ENCODE assay signal across 8 cellular contexts in genomic region chr19:664913-665443, GRCh38. TPM values are rescaled to one million over a fixed set of nuclear protein-coding genes. Genes with fewer than 3 reads are reported as not detected.
DNase-seq lines count a peak whose midpoint lies in the region; ATAC-seq and TF ChIP-seq lines count a peak whose summit lies in the region.

No MANE protein-coding gene starts in this region.

- no peak overlapping the region for H3K27ac ChIP-seq in mesenchymal stem cell (ENCODE audit: low read length, poor library complexity, severe bottlenecking)

- H2BK5ac ChIP-seq in mesenchymal stem cell (ENCODE audit: low read depth, low read length, poor library complexity, severe bottlenecking): no peak overlapping the region

- TF ChIP-seq CTCF in HFF-Myc (IDR thresholded peaks at IDR 0.05; ENCODE audit: low read depth, low read length, missing control alignments): peak; percentile 89

- peak overlapping the region in 1 of 2 experiments; percentile 5 for H3K18ac ChIP-seq in mesenchymal stem cell (ENCODE audit: low read depth in 1 of 2, low read length in 2 of 2)

- no peaks in the 10 kb centered on the region for H3K27me3 ChIP-seq in mesenchymal stem cell (ENCODE audit: control insufficient read depth in 1 of 2, insufficient read depth in 1 of 2, low read length in 2 of 2)

- H2AFZ ChIP-seq in mesenchymal stem cell (ENCODE audit: low read depth, low read length): peak overlapping the region; percentile 11

- H3K4me3 ChIP-seq in HFF-Myc (replicated peaks; ENCODE audit: low read depth, low read length) (no peak overlapping the region), mesenchymal stem cell (ENCODE audit: insufficient read depth in 1 of 2, low read depth in 1 of 2, low read length in 2 of 2) (peak overlapping the region in 1 of 2 experiments; percentile 63)

- no peak overlapping the region for H3K14ac ChIP-seq in mesenchymal stem cell (ENCODE audit: low read length in 2 of 2)

- peaks cover 0 to 15% of the 10 kb centered on the region in 2 experiments for H3K36me3 ChIP-seq in mesenchymal stem cell (ENCODE audit: control insufficient read depth in 1 of 2, insufficient read depth in 2 of 2, low read depth in 1 of 2, low read length in 2 of 2)

- H2AK5ac ChIP-seq in mesenchymal stem cell (ENCODE audit: low read length, severe bottlenecking): no peak overlapping the region

- H3K4me2 ChIP-seq in mesenchymal stem cell (ENCODE audit: low read length, poor library complexity, severe bottlenecking): peak overlapping the region; percentile 4

- H4K91ac ChIP-seq in mesenchymal stem cell (ENCODE audit: low read length): no peak overlapping the region

- peak overlapping the region in 1 of 2 experiments; percentile 16 for H2BK12ac ChIP-seq in mesenchymal stem cell (ENCODE audit: low read length in 2 of 2)

- peak overlapping the region; percentile 93 for H4K8ac ChIP-seq in mesenchymal stem cell (ENCODE audit: low read length)

- H3K79me1 ChIP-seq in mesenchymal stem cell (replicated peaks; ENCODE audit: low read length, poor library complexity, severe bottlenecking): peaks cover 1% of the 10 kb centered on the region

- H3K4ac ChIP-seq in mesenchymal stem cell (ENCODE audit: low read depth in 1 of 2, low read length in 2 of 2): no peak overlapping the region

- DNase-seq in Ammon's horn (ENCODE audit: low spot score): peak; percentile 87
- no peak for DNase-seq in HFF-Myc (ENCODE audit: extremely low read depth, low read depth)
- DNase-seq in NCI-H82 treated with DMSO at 0.1 percent for 48 hours (lab: John Stamatoyannopoulos, UW; ENCODE audit: unreplicated experiment): peak; percentile 63
- peak; percentile 92 for DNase-seq in activated CD8-positive, alpha-beta memory T cell treated with anti-CD3 and anti-CD28 coated beads for 24 hours
- DNase-seq in effector CD8-positive, alpha-beta T cell (lab: John Stamatoyannopoulos, UW): peak; percentile 79
- peak; percentile 84 for DNase-seq in mesenchymal stem cell
- peak; percentile 66 for DNase-seq in stimulated activated CD8-positive, alpha-beta memory T cell treated with anti-CD3 and anti-CD28 coated beads, Interleukin-15, amount 100 ng/mL, for 1 hour (ENCODE audit: low read depth)

- no peak for ATAC-seq in HG03354 (IDR thresholded peaks at IDR 0.05; ENCODE audit: poor library complexity, severe bottlenecking, unreplicated experiment)

- H3K9me3 ChIP-seq in mesenchymal stem cell (ENCODE audit: control insufficient read depth, low read length): no peaks in the 10 kb centered on the region

- no peak overlapping the region for H3K23ac ChIP-seq in mesenchymal stem cell (ENCODE audit: low read length in 2 of 2)

- H3K4me1 ChIP-seq in mesenchymal stem cell (ENCODE audit: control insufficient read depth, insufficient read depth, low read depth, low read length): peaks cover 28% of the 10 kb centered on the region

- peak overlapping the region; percentile 86 for H3K9ac ChIP-seq in mesenchymal stem cell (ENCODE audit: low read length)

- no peak overlapping the region for H2BK120ac ChIP-seq in mesenchymal stem cell (ENCODE audit: low read depth, low read length)

- 15% methylated on average over 24 of the region's 24 CpGs for WGBS in mesenchymal stem cell

- no peak overlapping the region for H2BK15ac ChIP-seq in mesenchymal stem cell (ENCODE audit: low read depth, poor library complexity, severe bottlenecking)

RNA-seq across cellular contexts. Expression of gene RNF126, which starts 2.0 kb away (rescaled TPM):
- 41.9 TPM for polyA plus RNA-seq in mesenchymal stem cell (2013, experiment 1 of 2)
- 43.6 TPM for polyA plus RNA-seq in mesenchymal stem cell (2013, experiment 2 of 2)

RNA-seq across cellular contexts. Expression of gene FSTL3, which starts 11.2 kb away (rescaled TPM):
- 33.8 TPM for polyA plus RNA-seq in mesenchymal stem cell (2013, experiment 1 of 2)
- 36.5 TPM for polyA plus RNA-seq in mesenchymal stem cell (2013, experiment 2 of 2)

RNA-seq across cellular contexts. Expression of gene FGF22, which starts 25.3 kb away (rescaled TPM):
- polyA plus RNA-seq in mesenchymal stem cell (2013, experiment 1 of 2): 0.04 TPM
- polyA plus RNA-seq in mesenchymal stem cell (2013, experiment 2 of 2): 0.07 TPM

RNA-seq across cellular contexts. Expression of gene PRSS57, which starts 30.3 kb away (rescaled TPM):
- not detected for polyA plus RNA-seq in mesenchymal stem cell (2013, experiment 1 of 2)
- 0.04 TPM for polyA plus RNA-seq in mesenchymal stem cell (2013, experiment 2 of 2)

RNA-seq across cellular contexts. Expression of gene POLRMT, which starts 31.6 kb away (rescaled TPM):
- polyA plus RNA-seq in mesenchymal stem cell (2013, experiment 1 of 2): 24.9 TPM
- 23.7 TPM for polyA plus RNA-seq in mesenchymal stem cell (2013, experiment 2 of 2)
